19 cellular contexts compared by ENCODE assay signal in genomic region chrX:446243-446642, GRCh38.
"Had no signal": no experiment of that assay in that cellular context is flagged by ENCODE, and none has a peak within 500 bp of the region (broad histone marks: within the 10 kb centered on the region; RNA-seq: fewer than 3 reads in every experiment).

No MANE protein-coding gene starts in this region.

- H3K9ac ChIP-seq: parathyroid adenoma had no signal

- H3K27ac ChIP-seq: breast epithelium, gastroesophageal sphincter, heart right ventricle, parathyroid adenoma, suprapubic skin had no signal

- ATAC-seq: activated CD4-positive, CD25-positive, alpha-beta regulatory T cell treated with anti-CD3 and anti-CD28 coated beads, Interleukin-2, amount 50 U/mL, for 24 hours; activated T-helper 17 cell treated with anti-CD3 and anti-CD28 coated beads, Interleukin-2, amount 50 U/mL, for 72 hours; gastroesophageal sphincter; heart right ventricle; left colon had no signal

- H3K9me3 ChIP-seq: breast epithelium had no signal

- H3K4me1 ChIP-seq: breast epithelium, gastroesophageal sphincter, heart right ventricle, parathyroid adenoma, suprapubic skin had no signal

- H3K4me3 ChIP-seq: breast epithelium, gastroesophageal sphincter, heart right ventricle, lung, suprapubic skin had no signal

- DNase-seq: activated CD4-positive, alpha-beta T cell treated with anti-CD3 and anti-CD28 coated beads, Interleukin-2, amount 50 U/mL, for 4 hours; activated naive CD4-positive, alpha-beta T cell treated with Interleukin-2 at 50 U/mL for 16 hours; dermis blood vessel endothelial cell; erythroblast; heart right ventricle; immature natural killer cell; stimulated activated CD4-positive, alpha-beta T cell treated with anti-CD3 and anti-CD28 coated beads, Interleukin-15, amount 100 ng/mL, for 24 hours; stimulated activated CD4-positive, alpha-beta T cell treated with anti-CD3 and anti-CD28 coated beads, Interleukin-4, amount 100 ng/mL, for 24 hours; stimulated activated CD8-positive, alpha-beta memory T cell treated with anti-CD3 and anti-CD28 coated beads, Interleukin-4, amount 100 ng/mL, for 48 hours; stimulated activated naive CD4-positive, alpha-beta T cell treated with Interleukin-2 at 50 U/mL for 16 hours; trophoblast cell had no signal

- H3K36me3 ChIP-seq: breast epithelium, gastroesophageal sphincter, heart right ventricle, suprapubic skin had no signal
